Comparison of ENCODE assay signal across 10 cellular contexts in the genomic region with DNA sequence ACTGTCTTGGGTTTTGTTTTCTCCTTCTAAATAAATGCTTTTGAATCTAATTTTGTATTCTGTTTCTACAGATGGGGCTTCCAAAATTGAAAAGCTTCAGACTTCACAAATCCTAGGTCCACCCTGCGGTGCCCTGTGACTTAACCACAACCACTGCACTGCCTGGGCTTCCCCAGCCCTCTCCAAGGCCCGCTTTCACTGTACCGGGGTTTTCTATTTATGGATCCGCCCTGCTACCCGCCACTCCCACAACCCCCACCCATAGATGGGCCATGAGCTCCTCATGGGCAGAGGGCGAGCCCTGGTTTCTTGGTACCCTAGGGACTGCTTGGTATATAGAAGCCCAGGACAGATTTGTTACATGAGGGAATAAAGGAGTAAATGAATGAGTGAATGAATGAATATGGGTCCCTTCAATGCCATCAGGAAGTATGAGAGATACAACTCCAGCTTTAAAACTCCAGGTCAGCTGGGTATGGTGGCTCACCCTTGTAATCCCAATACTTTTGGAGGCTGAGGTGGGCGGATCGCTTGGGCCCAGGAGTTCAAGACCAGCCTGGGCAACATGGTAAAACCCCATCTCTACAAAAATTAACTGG. TPM values are rescaled to one million over a fixed set of nuclear protein-coding genes. Genes with fewer than 3 reads are reported as not detected.
DNase-seq lines count a peak whose midpoint lies in the region; ATAC-seq, FAIRE-seq and TF ChIP-seq lines count a peak whose summit lies in the region.
"Had no signal": no experiment of that assay in that cellular context is flagged by ENCODE, and none has a peak within 500 bp of the region (broad histone marks: within the 10 kb centered on the region; RNA-seq: fewer than 3 reads in every experiment).

No MANE protein-coding gene starts in this region.

- H3K36me3 Mint-ChIP-seq in activated T-helper 17 cell treated with anti-CD3 and anti-CD28 coated beads, Interleukin-2, amount 50 U/mL, for 72 hours (ENCODE audit: low read depth): no peaks in the 10 kb centered on the region
- no peaks in the 10 kb centered on the region for H3K36me3 Mint-ChIP-seq in natural killer cell treated with Interleukin-12 subunit alpha and Interleukin-12 subunit beta and Interleukin-15 and Interleukin-18, amount 100 ng/mL, for 72 hours

- H3K27ac ChIP-seq in HL-60 (replicated peaks): peak overlapping the region; percentile 88

- H3K27me3 Mint-ChIP-seq in activated T-helper 17 cell treated with anti-CD3 and anti-CD28 coated beads, Interleukin-2, amount 50 U/mL, for 72 hours: no peaks in the 10 kb centered on the region
- H3K27me3 Mint-ChIP-seq in natural killer cell treated with Interleukin-12 subunit alpha and Interleukin-12 subunit beta and Interleukin-15 and Interleukin-18, amount 100 ng/mL, for 72 hours: no peaks in the 10 kb centered on the region

- ATAC-seq in activated T-helper 17 cell treated with anti-CD3 and anti-CD28 coated beads, Interleukin-2, amount 50 U/mL, for 72 hours (replicated peaks): no peak
- ATAC-seq in natural killer cell treated with Interleukin-12 subunit alpha and Interleukin-12 subunit beta and Interleukin-15 and Interleukin-18, amount 100 ng/mL, for 72 hours: peak in 1 of 2 donors; percentile 46

- peaks cover 32% of the 10 kb centered on the region for H3K4me1 Mint-ChIP-seq in activated T-helper 17 cell treated with anti-CD3 and anti-CD28 coated beads, Interleukin-2, amount 50 U/mL, for 72 hours
- peaks cover 75 to 80% of the 10 kb centered on the region in 2 donors for H3K4me1 Mint-ChIP-seq in natural killer cell treated with Interleukin-12 subunit alpha and Interleukin-12 subunit beta and Interleukin-15 and Interleukin-18, amount 100 ng/mL, for 72 hours (ENCODE audit: low read depth in 2 of 2)

- no peak for FAIRE-seq in GM12891 (lab: Jason Lieb, UNC)

- DNase-seq in GM12891 (ENCODE audit: insufficient read length, low spot score) (no peak), HL-60 (ENCODE audit: low read depth in 1 of 2, low spot score in 1 of 2) (peak in 1 of 2 experiments; percentile 27), hippocampal formation (lab: John Stamatoyannopoulos, UW) (no peak), SW480 (ENCODE audit: low spot score) (no peak), NCI-H510A treated with DMSO at 0.1 percent for 48 hours (lab: John Stamatoyannopoulos, UW) (no peak)
- peak; percentile 75 for DNase-seq in natural killer cell treated with Interleukin-12 subunit alpha and Interleukin-12 subunit beta and Interleukin-15 and Interleukin-18, amount 100 ng/mL, for 72 hours (ENCODE audit: low spot score)
- DNase-seq in stimulated activated CD4-positive, alpha-beta T cell treated with anti-CD3 and anti-CD28 coated beads, Interleukin-2, amount 100 ng/mL, for 24 hours: no peak
- DNase-seq: DND-41 had no signal

- H3K4me3 Mint-ChIP-seq in activated T-helper 17 cell treated with anti-CD3 and anti-CD28 coated beads, Interleukin-2, amount 50 U/mL, for 72 hours: peak overlapping the region; percentile 70
- H3K4me3 Mint-ChIP-seq in natural killer cell treated with Interleukin-12 subunit alpha and Interleukin-12 subunit beta and Interleukin-15 and Interleukin-18, amount 100 ng/mL, for 72 hours: peak overlapping the region; percentile 84

- H3K4me3 ChIP-seq in HL-60 (replicated peaks; ENCODE audit: insufficient read depth, low read length): no peak overlapping the region

- no peaks in the 10 kb centered on the region for H3K9me3 Mint-ChIP-seq in activated T-helper 17 cell treated with anti-CD3 and anti-CD28 coated beads, Interleukin-2, amount 50 U/mL, for 72 hours
- H3K9me3 Mint-ChIP-seq in natural killer cell treated with Interleukin-12 subunit alpha and Interleukin-12 subunit beta and Interleukin-15 and Interleukin-18, amount 100 ng/mL, for 72 hours: no peaks in the 10 kb centered on the region
- H3K9me3 Mint-ChIP-seq: stimulated activated naive CD8-positive, alpha-beta T cell treated with anti-CD3 and anti-CD28 coated beads, Interleukin-15, amount 100 ng/mL, for 72 hours had no signal

- TF ChIP-seq CTCF in HL-60 (IDR thresholded peaks at IDR 0.05; ENCODE audit: insufficient read depth, low read length): no peak

- no peak for TF ChIP-seq POLR2A in GM12891 (IDR thresholded peaks at IDR 0.05; ENCODE audit: low read depth, low read length)

- H3K27ac Mint-ChIP-seq in activated T-helper 17 cell treated with anti-CD3 and anti-CD28 coated beads, Interleukin-2, amount 50 U/mL, for 72 hours: peak overlapping the region; percentile 87
- peak overlapping the region; percentile 96 to 98 for H3K27ac Mint-ChIP-seq in natural killer cell treated with Interleukin-12 subunit alpha and Interleukin-12 subunit beta and Interleukin-15 and Interleukin-18, amount 100 ng/mL, for 72 hours

- no peaks in the 10 kb centered on the region for H3K27me3 ChIP-seq in HL-60 (ENCODE audit: insufficient read depth, poor library complexity, severe bottlenecking)

TF ChIP-seq in GM12891, 5 proteins besides CTCF, POLR2A, EP300 and RAD21:
- TF ChIP-seq SPI1 (IDR thresholded peaks at IDR 0.05; ENCODE audit: low read depth, low read length): no peak
- no peak for TF ChIP-seq POLR2AphosphoS5 (IDR thresholded peaks at IDR 0.05; ENCODE audit: low read depth, low read length)
- TF ChIP-seq POU2F2 (IDR thresholded peaks at IDR 0.05; ENCODE audit: low read depth, low read length): peak; percentile 12; the same call in 1 of the 2 replicates

RNA-seq across cellular contexts. Expression of gene NEK6, which starts 39.8 kb away (rescaled TPM):
- 117 TPM for polyA plus RNA-seq in GM12891 (2012; ENCODE audit: low read depth, missing spikeins)
- total RNA-seq in activated T-helper 17 cell treated with anti-CD3 and anti-CD28 coated beads, Interleukin-2, amount 50 U/mL, for 72 hours: 1 to 10 TPM; 6.8 to 7.6 TPM
- total RNA-seq in natural killer cell treated with Interleukin-12 subunit alpha and Interleukin-12 subunit beta and Interleukin-15 and Interleukin-18, amount 100 ng/mL, for 72 hours: 10 to 100 TPM; 11.4 to 38.7 TPM
